In genomic region chr5:2887401-2888348, GRCh38 we compare ENCODE assay signal across 1 cellular context.
TF ChIP-seq lines count a peak whose summit lies in the region.

No MANE protein-coding gene starts in this region.

TF ChIP-seq in H1, 55 proteins besides CTCF, POLR2A, EP300 and RAD21:
- TF ChIP-seq USF2 (IDR thresholded peaks at IDR 0.05; ENCODE audit: low read length) = no peak
- TF ChIP-seq ASH2L (IDR thresholded peaks at IDR 0.05; ENCODE audit: low read length) = peak; percentile 63
TF ChIP-seq in H1: peak in this region for 1.
